ENCODE assay signal across 15 cellular contexts in genomic region chr3:53222183-53222901, GRCh38. TPM values are rescaled to one million over a fixed set of nuclear protein-coding genes. Genes with fewer than 3 reads are reported as not detected.
DNase-seq lines count a peak whose midpoint lies in the region; ATAC-seq, FAIRE-seq and TF ChIP-seq lines count a peak whose summit lies in the region.
"Had no signal": no experiment of that assay in that cellular context is flagged by ENCODE, and none has a peak within 500 bp of the region (broad histone marks: within the 10 kb centered on the region; RNA-seq: fewer than 3 reads in every experiment).

No MANE protein-coding gene starts in this region.

- no peaks in the 10 kb centered on the region for H3K27me3 ChIP-seq in HCT116 (ENCODE audit: insufficient read depth, low read length)
- peaks cover 13% of the 10 kb centered on the region for H3K27me3 ChIP-seq in neural progenitor cell
- H3K27me3 ChIP-seq: heart left ventricle, left lung had no signal

- no peak overlapping the region for H3K4me3 Mint-ChIP-seq in central memory CD8-positive, alpha-beta T cell
- H3K4me3 Mint-ChIP-seq in neural progenitor cell (no peak overlapping the region), T-helper 17 cell (no peak overlapping the region)

- H3K4me1 Mint-ChIP-seq in central memory CD8-positive, alpha-beta T cell: peaks cover 5% of the 10 kb centered on the region
- H3K4me1 Mint-ChIP-seq in neural progenitor cell: peaks cover 6% of the 10 kb centered on the region
- peaks cover 3% of the 10 kb centered on the region for H3K4me1 Mint-ChIP-seq in T-helper 17 cell

- peak; percentile 70 for DNase-seq in COLO829 (ENCODE audit: low spot score)
- no peak for DNase-seq in HCT116 (ENCODE audit: low read depth, low spot score)
- no peak for DNase-seq in central memory CD8-positive, alpha-beta T cell (ENCODE audit: low spot score in 2 of 2)
- no peak for DNase-seq in neural progenitor cell (ENCODE audit: low spot score)
- DNase-seq in T-helper 17 cell: no peak
- no peak for DNase-seq in NK-92 treated with Interleukin-12 subunit alpha and Interleukin-12 subunit beta, amount 100 ng/mL, for 24 hours (lab: John Stamatoyannopoulos, UW)
- DNase-seq in D721Med (ENCODE audit: insufficient read length, low spot score): no peak
- DNase-seq in activated T-cell treated with anti-CD3 and anti-CD28 coated beads for 4 hours: no peak
- DNase-seq: activated CD8-positive, alpha-beta memory T cell treated with anti-CD3 and anti-CD28 coated beads, Interleukin-2, amount 50 U/mL, for 48 hours; KG1; left lung; NCI-H146; NCI-H69; occipital lobe had no signal

- no peak for FAIRE-seq in D721Med (lab: Jason Lieb, UNC)

- peaks cover 4% of the 10 kb centered on the region; the same call in 1 of the 2 replicates for H3K79me2 ChIP-seq in HCT116 (ENCODE audit: insufficient read depth, low read length)
- no peaks in the 10 kb centered on the region for H3K79me2 ChIP-seq in neural progenitor cell (ENCODE audit: low read depth)

- peaks cover 8 to 45% of the 10 kb centered on the region in 2 experiments; a peak in 3 of 4 replicates for H3K36me3 ChIP-seq in HCT116 (ENCODE audit: control insufficient read depth in 1 of 2, insufficient read depth in 2 of 2, low read length in 2 of 2)
- H3K36me3 ChIP-seq in neural progenitor cell: no peaks in the 10 kb centered on the region

- peak overlapping the region; percentile 75 for H3K27ac Mint-ChIP-seq in central memory CD8-positive, alpha-beta T cell (ENCODE audit: low read depth)
- peak overlapping the region; percentile 72 for H3K27ac Mint-ChIP-seq in neural progenitor cell
- H3K27ac Mint-ChIP-seq in T-helper 17 cell: no peak overlapping the region

- H3K9me3 ChIP-seq in HCT116 (ENCODE audit: control insufficient read depth in 1 of 2, insufficient read depth in 1 of 2, low read depth in 1 of 2, low read length in 2 of 2) (no peaks in the 10 kb centered on the region), neural progenitor cell (ENCODE audit: low read depth) (no peaks in the 10 kb centered on the region), T-helper 17 cell (ENCODE audit: control insufficient read depth, low read length, poor library complexity, severe bottlenecking) (no peaks in the 10 kb centered on the region)
- H3K9me3 ChIP-seq: heart left ventricle, left lung had no signal

- H3K4me2 ChIP-seq in HCT116 (ENCODE audit: low read length) (no peak overlapping the region), neural progenitor cell (no peak overlapping the region)

- TF ChIP-seq RAD21 in HCT116 (IDR thresholded peaks at IDR 0.05; ENCODE audit: low read depth): no peak

- CTCF ChIA-PET in HCT116 (lab: Charles Lee): no interaction called here

- BruUV-seq in HCT116 (replicated peaks; lab: Mats Ljungman, UMichigan): TSS peak; percentile 31

- H3K9me3 Mint-ChIP-seq in central memory CD8-positive, alpha-beta T cell: no peaks in the 10 kb centered on the region
- no peaks in the 10 kb centered on the region for H3K9me3 Mint-ChIP-seq in neural progenitor cell

- H3K9me2 ChIP-seq in HCT116 (ENCODE audit: insufficient read depth): no peaks in the 10 kb centered on the region

- TF ChIP-seq POLR2A in HCT116 (IDR thresholded peaks at IDR 0.05; ENCODE audit: borderline replicate concordance, extremely low read depth, insufficient read depth, insufficient read length): no peak

- H3F3A ChIP-seq in neural progenitor cell (ENCODE audit: low read depth): peaks cover 13% of the 10 kb centered on the region

- H3K27me3 Mint-ChIP-seq in central memory CD8-positive, alpha-beta T cell: no peaks in the 10 kb centered on the region
- H3K27me3 Mint-ChIP-seq in neural progenitor cell (ENCODE audit: insufficient read depth, low read depth) (peaks cover 15% of the 10 kb centered on the region), T-helper 17 cell (no peaks in the 10 kb centered on the region)

- peaks cover 0 to 4% of the 10 kb centered on the region in 2 experiments; a peak in 1 of 4 replicates for H3K4me1 ChIP-seq in HCT116 (ENCODE audit: control insufficient read depth in 1 of 2, insufficient read depth in 2 of 2, low read length in 2 of 2)
- no peaks in the 10 kb centered on the region for H3K4me1 ChIP-seq in neural progenitor cell

- H2AFZ ChIP-seq in HCT116 (ENCODE audit: low read depth, low read length, poor library complexity, severe bottlenecking) (no peak overlapping the region), neural progenitor cell (replicated peaks) (no peak overlapping the region)

- ATAC-seq in HCT116 (no peak), T-helper 17 cell (no peak)
- ATAC-seq in central memory CD8-positive, alpha-beta T cell (replicated peaks; ENCODE audit: extremely low read depth, poor library complexity, severe bottlenecking): no peak
- ATAC-seq: heart left ventricle, left lung had no signal

- RAD21 ChIA-PET in HCT116 (lab: Charles Lee; ENCODE audit: low non-redundant PET in 1 of 2, low total read pairs in 2 of 2, uncharacterized antibody in 2 of 2, unreplicated experiment in 2 of 2): no interaction called here

- H3K9ac ChIP-seq in HCT116 (ENCODE audit: low read length) (no peak overlapping the region), neural progenitor cell (no peak overlapping the region)

- intact Hi-C loops in HCT116 (cut with micrococcal nuclease): loop anchor here (5.0 kb wide), 1 partner anchor 490 kb away; no protein-coding TSS in a partner anchor

- H4K20me1 ChIP-seq in HCT116 (ENCODE audit: insufficient read depth) (no peaks in the 10 kb centered on the region), neural progenitor cell (ENCODE audit: low read depth) (no peaks in the 10 kb centered on the region)

- POLR2A ChIA-PET in HCT116 (lab: Charles Lee): no interaction called here

- H3K36me3 Mint-ChIP-seq in central memory CD8-positive, alpha-beta T cell (ENCODE audit: insufficient read depth): peaks cover 19% of the 10 kb centered on the region
- peaks cover 5% of the 10 kb centered on the region for H3K36me3 Mint-ChIP-seq in neural progenitor cell
- H3K36me3 Mint-ChIP-seq in T-helper 17 cell (ENCODE audit: low read depth): peaks cover 1% of the 10 kb centered on the region

- no peak overlapping the region for H3K4me3 ChIP-seq in HCT116 (replicated peaks in 1 of 2; ENCODE audit: low read depth in 1 of 2, low read length in 2 of 2)
- H3K4me3 ChIP-seq in neural progenitor cell: no peak overlapping the region
- H3K4me3 ChIP-seq: heart left ventricle, left lung had no signal

- no peak for TF ChIP-seq CTCF in HCT116 (IDR thresholded peaks at IDR 0.05 in 2 of 3, conservative IDR thresholded peaks at IDR 0.05 in 1 of 3; ENCODE audit: borderline replicate concordance in 1 of 3, insufficient read depth in 1 of 3, low read depth in 2 of 3, low read length in 2 of 3)
- TF ChIP-seq CTCF in neural progenitor cell (IDR thresholded peaks at IDR 0.05): no peak
- TF ChIP-seq CTCF in D721Med (IDR thresholded peaks at IDR 0.05; ENCODE audit: insufficient read depth, missing control alignments): no peak

- no peak overlapping the region; the same call in 1 of the 2 replicates for H3K27ac ChIP-seq in HCT116 (ENCODE audit: low read depth, low read length)
- H3K27ac ChIP-seq in neural progenitor cell: peak overlapping the region; percentile 53
- H3K27ac ChIP-seq: heart left ventricle, left lung had no signal

TF ChIP-seq in HCT116, 20 proteins besides CTCF, POLR2A, EP300 and RAD21:
- TF ChIP-seq MAX (IDR thresholded peaks at IDR 0.05): no peak
- no peak for TF ChIP-seq TCF7L2 (IDR thresholded peaks at IDR 0.05; ENCODE audit: borderline replicate concordance, extremely low read depth, insufficient read depth, insufficient read length)
- TF ChIP-seq JUND (IDR thresholded peaks at IDR 0.05): no peak
- TF ChIP-seq SRF (IDR thresholded peaks at IDR 0.05; ENCODE audit: low read depth): no peak
- no peak for TF ChIP-seq CBX3 (IDR thresholded peaks at IDR 0.05; ENCODE audit: low read depth)
- TF ChIP-seq, protein P1, sequence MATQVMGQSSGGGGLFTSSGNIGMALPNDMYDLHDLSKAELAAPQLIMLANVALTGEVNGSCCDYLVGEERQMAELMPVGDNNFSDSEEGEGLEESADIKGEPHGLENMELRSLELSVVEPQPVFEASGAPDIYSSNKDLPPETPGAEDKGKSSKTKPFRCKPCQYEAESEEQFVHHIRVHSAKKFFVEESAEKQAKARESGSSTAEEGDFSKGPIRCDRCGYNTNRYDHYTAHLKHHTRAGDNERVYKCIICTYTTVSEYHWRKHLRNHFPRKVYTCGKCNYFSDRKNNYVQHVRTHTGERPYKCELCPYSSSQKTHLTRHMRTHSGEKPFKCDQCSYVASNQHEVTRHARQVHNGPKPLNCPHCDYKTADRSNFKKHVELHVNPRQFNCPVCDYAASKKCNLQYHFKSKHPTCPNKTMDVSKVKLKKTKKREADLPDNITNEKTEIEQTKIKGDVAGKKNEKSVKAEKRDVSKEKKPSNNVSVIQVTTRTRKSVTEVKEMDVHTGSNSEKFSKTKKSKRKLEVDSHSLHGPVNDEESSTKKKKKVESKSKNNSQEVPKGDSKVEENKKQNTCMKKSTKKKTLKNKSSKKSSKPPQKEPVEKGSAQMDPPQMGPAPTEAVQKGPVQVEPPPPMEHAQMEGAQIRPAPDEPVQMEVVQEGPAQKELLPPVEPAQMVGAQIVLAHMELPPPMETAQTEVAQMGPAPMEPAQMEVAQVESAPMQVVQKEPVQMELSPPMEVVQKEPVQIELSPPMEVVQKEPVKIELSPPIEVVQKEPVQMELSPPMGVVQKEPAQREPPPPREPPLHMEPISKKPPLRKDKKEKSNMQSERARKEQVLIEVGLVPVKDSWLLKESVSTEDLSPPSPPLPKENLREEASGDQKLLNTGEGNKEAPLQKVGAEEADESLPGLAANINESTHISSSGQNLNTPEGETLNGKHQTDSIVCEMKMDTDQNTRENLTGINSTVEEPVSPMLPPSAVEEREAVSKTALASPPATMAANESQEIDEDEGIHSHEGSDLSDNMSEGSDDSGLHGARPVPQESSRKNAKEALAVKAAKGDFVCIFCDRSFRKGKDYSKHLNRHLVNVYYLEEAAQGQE (IDR thresholded peaks at IDR 0.05; ENCODE audit: low read depth): no peak
- TF ChIP-seq, protein P2, sequence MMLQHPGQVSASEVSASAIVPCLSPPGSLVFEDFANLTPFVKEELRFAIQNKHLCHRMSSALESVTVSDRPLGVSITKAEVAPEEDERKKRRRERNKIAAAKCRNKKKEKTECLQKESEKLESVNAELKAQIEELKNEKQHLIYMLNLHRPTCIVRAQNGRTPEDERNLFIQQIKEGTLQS (IDR thresholded peaks at IDR 0.05): no peak
- TF ChIP-seq EZH2phosphoT487 (IDR thresholded peaks at IDR 0.05; ENCODE audit: borderline replicate concordance): no peak

RNA-seq across cellular contexts. Expression of gene TKT, which starts 33.5 kb away (rescaled TPM):
- total RNA-seq in HCT116 (2021; ENCODE audit: unreplicated experiment): 634 TPM
- 697 and 731 TPM in 2 replicates for polyA plus RNA-seq in HCT116 (2012)
- total RNA-seq in neural progenitor cell (ENCODE audit: low replicate concordance): 292 and 555 TPM in 2 replicates
- 100 to 1,000 TPM; 105 to 109 TPM for total RNA-seq in T-helper 17 cell
